2 cellular contexts compared by ENCODE assay signal in the genomic region with DNA sequence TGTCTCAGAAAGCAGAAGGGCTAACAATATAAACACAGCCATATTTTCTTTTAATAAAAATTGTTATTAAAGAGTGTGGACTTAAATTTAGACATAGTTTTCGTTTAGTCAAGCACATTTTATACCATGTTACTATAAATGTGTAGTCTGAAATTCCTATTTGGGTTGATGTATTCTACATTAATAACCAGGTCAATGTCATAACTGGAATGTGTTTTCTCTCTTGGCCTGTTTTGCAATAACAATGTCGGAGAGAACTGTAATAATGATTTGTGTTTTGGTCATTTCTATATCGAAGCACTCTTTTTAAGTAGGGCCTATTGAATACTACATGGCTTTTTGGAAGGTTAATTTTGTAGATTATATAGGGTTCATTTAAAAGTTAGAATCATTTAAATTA.
TF ChIP-seq lines count a peak whose summit lies in the region.

No MANE protein-coding gene starts in this region.

TF ChIP-seq in HepG2, 621 proteins besides CTCF, POLR2A, EP300 and RAD21:
- no peak for TF ChIP-seq MTA1 (CRISPR knock-in tag; IDR thresholded peaks at IDR 0.05; ENCODE audit: borderline replicate concordance)
- no peak for TF ChIP-seq ZNF12 (CRISPR knock-in tag; IDR thresholded peaks at IDR 0.05)
- TF ChIP-seq ZBTB3 (CRISPR knock-in tag; IDR thresholded peaks at IDR 0.05; ENCODE audit: borderline replicate concordance, low read depth), result no peak
- TF ChIP-seq RBFOX2 (IDR thresholded peaks at IDR 0.05; ENCODE audit: low read depth, low read length), result 0 out of 2 replicates have a peak, but pooled peaks have one; percentile 18
- no peak for TF ChIP-seq THYN1 (CRISPR knock-in tag; IDR thresholded peaks at IDR 0.05; ENCODE audit: borderline replicate concordance, low read depth)

TF ChIP-seq in endothelial cell of umbilical vein, 7 proteins besides CTCF, POLR2A, EP300 and RAD21:
- TF ChIP-seq POLR2AphosphoS5 (IDR thresholded peaks at IDR 0.05; ENCODE audit: insufficient read depth, low read depth, low read length), result no peak
- TF ChIP-seq GATA2 (IDR thresholded peaks at IDR 0.05; ENCODE audit: insufficient read depth, insufficient read length, low read depth, low read length), result no peak
- TF ChIP-seq FOS (IDR thresholded peaks at IDR 0.05; ENCODE audit: borderline replicate concordance, insufficient read depth, low read length), result no peak
- no peak for TF ChIP-seq EZH2 (IDR thresholded peaks at IDR 0.05; ENCODE audit: borderline replicate concordance, low read depth, low read length, severe bottlenecking)
- no peak for TF ChIP-seq JUN (IDR thresholded peaks at IDR 0.05; ENCODE audit: borderline replicate concordance, insufficient read depth, insufficient read length, low read depth)
- no peak for TF ChIP-seq MAX (IDR thresholded peaks at IDR 0.05; ENCODE audit: insufficient read depth, insufficient read length)
